8 cellular contexts compared by ENCODE assay signal in genomic region chr3:73100734-73101550, GRCh38. TPM values are rescaled to one million over a fixed set of nuclear protein-coding genes. Genes with fewer than 3 reads are reported as not detected.
DNase-seq lines count a peak whose midpoint lies in the region; ATAC-seq and TF ChIP-seq lines count a peak whose summit lies in the region.

No MANE protein-coding gene starts in this region.

- no peak overlapping the region for H3K4me3 ChIP-seq in AG04449 (ENCODE audit: low read depth, low read length)

- intact Hi-C loops in left colon (cut with DNase I, micrococcal nuclease) = loop anchor here (2.0 to 10.0 kb wide), 4 partner anchors 334 to 754 kb away; no protein-coding TSS in a partner anchor

- TF ChIP-seq CTCF in AG04449 (IDR thresholded peaks at IDR 0.05; ENCODE audit: insufficient read depth, low read length, missing control alignments) = peak; percentile 93

- ATAC-seq in GM18519 (IDR thresholded peaks at IDR 0.05; ENCODE audit: low FRiP score, unreplicated experiment) (peak; percentile 80), HG03139 (IDR thresholded peaks at IDR 0.05; ENCODE audit: unreplicated experiment) (peak; percentile 75), left colon (peak; percentile 94)
- ATAC-seq in activated CD4-positive, CD25-positive, alpha-beta regulatory T cell treated with anti-CD3 and anti-CD28 coated beads, Interleukin-2, amount 50 U/mL, for 24 hours = peak; percentile 71 to 72

- POLR2A ChIA-PET in AG04449 (lab: Yijun Ruan, JAX) = no interaction called here

- CTCF ChIA-PET in AG04449 (lab: Yijun Ruan, JAX) = interaction anchor here (0.6 to 3.7 kb wide), 21 partner anchors 9 to 750 kb away, joined by 3 to 101 read pairs (median 4); no protein-coding TSS in a partner anchor

- peak; percentile 26 for DNase-seq in AG04449 (ENCODE audit: low read depth, low spot score)
- DNase-seq in NCI-H345 treated with DMSO at 0.1 percent for 48 hours (lab: John Stamatoyannopoulos, UW; ENCODE audit: unreplicated experiment) = peak; percentile 52
- DNase-seq in cerebellar cortex (ENCODE audit: low spot score) = peak; percentile 84
- DNase-seq in left colon = peak; percentile 65 to 88
- peak; percentile 75 for DNase-seq in stimulated activated CD4-positive, alpha-beta T cell treated with anti-CD3 and anti-CD28 coated beads, Interleukin-4, amount 100 ng/mL, for 1 hour

RNA-seq across cellular contexts. Expression of gene EBLN2, which starts 39.5 kb away (rescaled TPM):
- total RNA-seq in left colon = 1 to 10 TPM; 3.2 to 5.3 TPM

Comparison
In these comparisons a context has a peak if more than half of its experiments do, and no peak if none do; other contexts are left out.
1. DNase-seq: peak in every context shown above with its lines; median percentile 84 in cerebellar cortex; 76 in left colon; 75 in stimulated activated CD4-positive, alpha-beta T cell treated with anti-CD3 and anti-CD28 coated beads, Interleukin-4, amount 100 ng/mL, for 1 hour; 52 in NCI-H345 treated with DMSO at 0.1 percent for 48 hours; 26 in AG04449.